In genomic region chr4:62835579-62835978, GRCh38 we compare ENCODE assay signal across 21 cellular contexts.
"Had no signal": no experiment of that assay in that cellular context is flagged by ENCODE, and none has a peak within 500 bp of the region (broad histone marks: within the 10 kb centered on the region; RNA-seq: fewer than 3 reads in every experiment).

No MANE protein-coding gene starts in this region.

- ATAC-seq: HepG2 had no signal

- H3K4me1 ChIP-seq: SJSA1 had no signal

- FAIRE-seq: HepG2, RCC 7860 had no signal

- H3K27ac ChIP-seq: SJSA1, SK-N-MC had no signal

- H3K4me3 ChIP-seq: SJSA1, SK-N-MC had no signal

- H3K27me3 ChIP-seq: SJSA1 had no signal

- DNase-seq: IMR-90, Karpas-422, KG1, MM.1S, NCI-H1092 treated with DMSO at 0.1 percent for 48 hours, NCI-H1436, NCI-H1694, NCI-H187 treated with DMSO at 0.1 percent for 48 hours, NCI-H2029 treated with DMSO at 0.1 percent for 48 hours, NCI-H2171 treated with DMSO at 0.1 percent for 48 hours, NCI-H510A, NCI-H524 treated with DMSO at 0.1 percent for 48 hours, NCI-H69, NCI-H774, Right ventricle myocardium superior, RPMI8226, SIG-M5 had no signal

- H3K36me3 ChIP-seq: SJSA1 had no signal
